ENCODE assay signal across 3 cellular contexts in genomic region chr17:62300697-62301096, GRCh38.
TF ChIP-seq lines count a peak whose summit lies in the region.

No MANE protein-coding gene starts in this region.

TF ChIP-seq in SK-N-SH, 30 proteins besides CTCF, POLR2A, EP300 and RAD21 (continued from another document):
- TF ChIP-seq IRF3 (IDR thresholded peaks at IDR 0.05; ENCODE audit: low read depth, low read length) (no peak), RXRA (IDR thresholded peaks at IDR 0.05; ENCODE audit: borderline replicate concordance, low read depth) (no peak), POLR2AphosphoS5 (IDR thresholded peaks at IDR 0.05; ENCODE audit: low read depth, low read length) (no peak), PBX3 (IDR thresholded peaks at IDR 0.05) (no peak), CHD2 (IDR thresholded peaks at IDR 0.05; ENCODE audit: low read length, partially characterized antibody) (no peak), NFIC (IDR thresholded peaks at IDR 0.05; ENCODE audit: borderline replicate concordance) (no peak), SMC3 (IDR thresholded peaks at IDR 0.05; ENCODE audit: low read depth, low read length) (no peak)
TF ChIP-seq in SK-N-SH: peak in this region for 0.

TF ChIP-seq in HEK293, 187 proteins besides CTCF, POLR2A, EP300 and RAD21 (continued from another document):
- no peak for TF ChIP-seq ZSCAN5A (tag by site-specific recombination; IDR thresholded peaks at IDR 0.05)
- TF ChIP-seq ZNF280D (tag by site-specific recombination; IDR thresholded peaks at IDR 0.05) = 0 out of 2 replicates have a peak, but pooled peaks have one; percentile 76

TF ChIP-seq in K562, 482 proteins besides CTCF, POLR2A, EP300 and RAD21 (continued from another document):
- no peak for TF ChIP-seq E2F1 (CRISPR knock-in tag; IDR thresholded peaks at IDR 0.05)
- TF ChIP-seq ZBTB5 (IDR thresholded peaks at IDR 0.05) = no peak
- TF ChIP-seq JUNB (CRISPR knock-in tag; conservative IDR thresholded peaks at IDR 0.05) = no peak
- TF ChIP-seq ZNF146 (CRISPR knock-in tag; IDR thresholded peaks at IDR 0.05; ENCODE audit: unreplicated experiment) = peak; percentile 81
- peak in 1 of 2 experiments; percentile 48; a peak in 2 of 4 replicates for TF ChIP-seq KDM1A (IDR thresholded peaks at IDR 0.05)
- no peak for TF ChIP-seq MIER1 (IDR thresholded peaks at IDR 0.05; ENCODE audit: low read depth)
- no peak for TF ChIP-seq CSDE1 (IDR thresholded peaks at IDR 0.05)
- peak; percentile 43; the same call in 1 of the 2 replicates for TF ChIP-seq BCOR (IDR thresholded peaks at IDR 0.05)
- peak; percentile 30 for TF ChIP-seq RBM25 (IDR thresholded peaks at IDR 0.05; ENCODE audit: low read depth, low read length, severe bottlenecking)
